In genomic region chr13:20940083-20940482, GRCh38 we compare ENCODE assay signal across 18 cellular contexts. TPM values are rescaled to one million over a fixed set of nuclear protein-coding genes. Genes with fewer than 3 reads are reported as not detected.
DNase-seq lines count a peak whose midpoint lies in the region; ATAC-seq and TF ChIP-seq lines count a peak whose summit lies in the region.
"Had no signal": no experiment of that assay in that cellular context is flagged by ENCODE, and none has a peak within 500 bp of the region (broad histone marks: within the 10 kb centered on the region; RNA-seq: fewer than 3 reads in every experiment).

No MANE protein-coding gene starts in this region.

- intact Hi-C loops in left ventricle myocardium inferior (cut with micrococcal nuclease) = loop anchor here (5.0 to 10.0 kb wide), 2 partner anchors 195 to 537 kb away; no protein-coding TSS in a partner anchor
- intact Hi-C loops in right cardiac atrium (cut with DNase I) = loop anchor here in 3 of 4 donors (5.0 to 10.0 kb wide), 7 partner anchors 115 to 542 kb away; partner anchors contain the start of genes LATS2 (in 1 of the 3), MRPL57 (in 1 of the 3) and SKA3 (in 1 of the 3)

- H3K36me3 ChIP-seq in left ventricle myocardium inferior = no peaks in the 10 kb centered on the region
- H3K36me3 ChIP-seq in suprapubic skin = no peaks in the 10 kb centered on the region

- ATAC-seq in right cardiac atrium = no peak
- ATAC-seq in WTC11 = no peak
- no peak for ATAC-seq in HG03520 (IDR thresholded peaks at IDR 0.05; ENCODE audit: unreplicated experiment)
- ATAC-seq: stimulated activated effector memory CD8-positive, alpha-beta T cell treated with anti-CD3 and anti-CD28 coated beads, Interleukin-12 subunit alpha, Interleukin-12 subunit beta, amount 100 ng/mL, for 72 hours had no signal

- H3K9me3 ChIP-seq in left ventricle myocardium inferior (replicated peaks) (no peaks in the 10 kb centered on the region), right cardiac atrium (ENCODE audit: control insufficient read depth, low read length) (no peaks in the 10 kb centered on the region), suprapubic skin (no peaks in the 10 kb centered on the region)

- CTCF ChIA-PET in WTC11 (lab: Charles Lee) = interaction anchor here (2.4 kb wide), 1 partner anchor 15 kb away, joined by 18 read pairs; no protein-coding TSS in a partner anchor

- POLR2A ChIA-PET in WTC11 (lab: Charles Lee) = no interaction called here

- H3K36me3 Mint-ChIP-seq in WTC11 = no peaks in the 10 kb centered on the region
- H3K36me3 Mint-ChIP-seq: immature natural killer cell; mesothelial cell of epicardium; stimulated activated effector memory CD8-positive, alpha-beta T cell treated with anti-CD3 and anti-CD28 coated beads, Interleukin-12 subunit alpha, Interleukin-12 subunit beta, amount 100 ng/mL, for 72 hours had no signal

- DNase-seq in left ventricle myocardium inferior (no peak), right cardiac atrium (no peak), WTC11 (ENCODE audit: low spot score) (no peak), fibroblast of villous mesenchyme (ENCODE audit: low read depth) (peak; percentile 93), suprapubic skin (ENCODE audit: low spot score in 2 of 2) (no peak), NCI-H2227 treated with DMSO at 0.1 percent for 48 hours (lab: John Stamatoyannopoulos, UW) (no peak), ecto neural progenitor cell (ENCODE audit: low spot score) (no peak)
- DNase-seq: ACHN; activated CD8-positive, alpha-beta memory T cell treated with anti-CD3 and anti-CD28 coated beads, Interleukin-2, amount 50 U/mL, for 4 hours; activated gamma-delta T cell treated with Interleukin-2 at 50 U/mL for 16 hours; GF-D8; immature natural killer cell; NCI-H1417 treated with DMSO at 0.1 percent for 48 hours; occipital lobe had no signal

- TF ChIP-seq POLR2A in suprapubic skin (IDR thresholded peaks at IDR 0.05) = no peak

- H3K27ac Mint-ChIP-seq in WTC11 = peak overlapping the region; percentile 37; the same call in 1 of the 2 replicates
- H3K27ac Mint-ChIP-seq: dendritic cell treated with granulocyte-macrophage colony-stimulating factor and Interleukin-4, amounts not matched to agents 40 ng/mL and 50 ng/mL, for 4 days; immature natural killer cell; mesothelial cell of epicardium; stimulated activated effector memory CD8-positive, alpha-beta T cell treated with anti-CD3 and anti-CD28 coated beads, Interleukin-12 subunit alpha, Interleukin-12 subunit beta, amount 100 ng/mL, for 72 hours had no signal

- peaks cover 11% of the 10 kb centered on the region for H3K27me3 Mint-ChIP-seq in WTC11 (ENCODE audit: low read depth)
- H3K27me3 Mint-ChIP-seq: dendritic cell treated with granulocyte-macrophage colony-stimulating factor and Interleukin-4, amounts not matched to agents 40 ng/mL and 50 ng/mL, for 4 days had no signal

- H3K9me3 Mint-ChIP-seq in WTC11 = no peaks in the 10 kb centered on the region
- H3K9me3 Mint-ChIP-seq: dendritic cell treated with granulocyte-macrophage colony-stimulating factor and Interleukin-4, amounts not matched to agents 40 ng/mL and 50 ng/mL, for 4 days; immature natural killer cell; mesothelial cell of epicardium; stimulated activated effector memory CD8-positive, alpha-beta T cell treated with anti-CD3 and anti-CD28 coated beads, Interleukin-12 subunit alpha, Interleukin-12 subunit beta, amount 100 ng/mL, for 72 hours had no signal

- no peak for TF ChIP-seq EP300 in suprapubic skin (IDR thresholded peaks at IDR 0.05)

- H3K4me3 Mint-ChIP-seq in WTC11 = no peak overlapping the region
- H3K4me3 Mint-ChIP-seq: dendritic cell treated with granulocyte-macrophage colony-stimulating factor and Interleukin-4, amounts not matched to agents 40 ng/mL and 50 ng/mL, for 4 days; immature natural killer cell; mesothelial cell of epicardium; stimulated activated effector memory CD8-positive, alpha-beta T cell treated with anti-CD3 and anti-CD28 coated beads, Interleukin-12 subunit alpha, Interleukin-12 subunit beta, amount 100 ng/mL, for 72 hours had no signal

- H3K4me3 ChIP-seq in left ventricle myocardium inferior (no peak overlapping the region), right cardiac atrium (ENCODE audit: low read length) (no peak overlapping the region), fibroblast of villous mesenchyme (ENCODE audit: low read depth, low read length) (no peak overlapping the region), suprapubic skin (no peak overlapping the region)

- H3K4me1 ChIP-seq in left ventricle myocardium inferior (peaks cover 9% of the 10 kb centered on the region), right cardiac atrium (ENCODE audit: control insufficient read depth, insufficient read depth, low read length) (no peaks in the 10 kb centered on the region), suprapubic skin (peaks cover 12% of the 10 kb centered on the region)

- H3K27ac ChIP-seq in left ventricle myocardium inferior (replicated peaks) (peak overlapping the region; percentile 67), right cardiac atrium (ENCODE audit: low read length) (no peak overlapping the region), suprapubic skin (peak overlapping the region; percentile 80)

- H3K4me1 Mint-ChIP-seq in WTC11 = peaks cover 20% of the 10 kb centered on the region

- WGBS in right cardiac atrium = 66% methylated on average over 3 of the region's 3 CpGs
- 53% methylated on average over 3 of the region's 3 CpGs for WGBS in suprapubic skin

- H3K27me3 ChIP-seq in left ventricle myocardium inferior (ENCODE audit: low read depth) (no peaks in the 10 kb centered on the region), right cardiac atrium (ENCODE audit: control insufficient read depth, insufficient read depth) (no peaks in the 10 kb centered on the region), suprapubic skin (no peaks in the 10 kb centered on the region)

- no peak for TF ChIP-seq CTCF in left ventricle myocardium inferior (IDR thresholded peaks at IDR 0.05; ENCODE audit: borderline replicate concordance)
- TF ChIP-seq CTCF in WTC11 (IDR thresholded peaks at IDR 0.05) = no peak
- TF ChIP-seq CTCF in fibroblast of villous mesenchyme (IDR thresholded peaks at IDR 0.05; ENCODE audit: insufficient read depth, low read depth, low read length) = no peak
- TF ChIP-seq CTCF in suprapubic skin (IDR thresholded peaks at IDR 0.05) = no peak

TF ChIP-seq in WTC11, 78 proteins besides CTCF, POLR2A, EP300 and RAD21:
- TF ChIP-seq GABPB1 (CRISPR knock-in tag; IDR thresholded peaks at IDR 0.05) (0 out of 2 replicates have a peak, but pooled peaks have one; percentile 36), USF1 (CRISPR knock-in tag; IDR thresholded peaks at IDR 0.05) (no peak), NFATC4 (CRISPR knock-in tag; IDR thresholded peaks at IDR 0.05) (no peak), AFF4 (CRISPR knock-in tag; IDR thresholded peaks at IDR 0.05; ENCODE audit: borderline replicate concordance) (no peak), IRF2 (CRISPR knock-in tag; IDR thresholded peaks at IDR 0.05; ENCODE audit: borderline replicate concordance, low read depth) (no peak), ZNF263 (CRISPR knock-in tag; IDR thresholded peaks at IDR 0.05; ENCODE audit: low read depth) (no peak)
TF ChIP-seq in WTC11: peak in this region for 1.

RNA-seq across cellular contexts. Expression of gene XPO4, which starts 37.5 kb away (rescaled TPM):
- total RNA-seq in left ventricle myocardium inferior = 32.0 TPM
- 10 to 100 TPM in 3 of 4 donors, 1 to 10 TPM in 1; 9.3 to 13.8 (median 10.5) TPM for total RNA-seq in right cardiac atrium
- 2.9 TPM for polyA plus RNA-seq in right cardiac atrium
- 32.2 to 34.9 TPM (median 33.8 TPM) in 3 replicates for total RNA-seq in WTC11 (2021)
- total RNA-seq in fibroblast of villous mesenchyme = 20.3 and 29.8 TPM in 2 replicates
- total RNA-seq in suprapubic skin = 10 to 100 TPM; 15.0 to 23.2 (median 17.6) TPM
